Comparison of ENCODE assay signal across 7 cellular contexts in genomic region chr12:57458665-57459054, GRCh38. TPM values are rescaled to one million over a fixed set of nuclear protein-coding genes. Genes with fewer than 3 reads are reported as not detected.
A peak's percentile ranks its signal among the peaks of the same experiment; 100 is the strongest.
DNase-seq lines count a peak whose midpoint lies in the region; ATAC-seq lines count a peak whose summit lies in the region.

No MANE protein-coding gene starts in this region.

- H3K4me3 Mint-ChIP-seq in activated T-helper 17 cell treated with anti-CD3 and anti-CD28 coated beads, Interleukin-2, amount 50 U/mL, for 72 hours, result peak overlapping the region; percentile 83
- peak overlapping the region; percentile 90 to 95 for H3K4me3 Mint-ChIP-seq in stimulated activated naive CD8-positive, alpha-beta T cell treated with anti-CD3 and anti-CD28 coated beads, Interleukin-15, amount 100 ng/mL, for 72 hours

- peaks cover 31% of the 10 kb centered on the region for H3K4me1 ChIP-seq in HUES48 (ENCODE audit: control insufficient read depth, insufficient read depth, low read length)
- peaks cover 26% of the 10 kb centered on the region for H3K4me1 ChIP-seq in iPS-18a (ENCODE audit: control insufficient read depth, low read depth, low read length)

- H3K4me1 Mint-ChIP-seq in activated T-helper 17 cell treated with anti-CD3 and anti-CD28 coated beads, Interleukin-2, amount 50 U/mL, for 72 hours, result peaks cover 24% of the 10 kb centered on the region
- peaks cover 91% of the 10 kb centered on the region for H3K4me1 Mint-ChIP-seq in stimulated activated naive CD8-positive, alpha-beta T cell treated with anti-CD3 and anti-CD28 coated beads, Interleukin-15, amount 100 ng/mL, for 72 hours

- no peaks in the 10 kb centered on the region for H3K36me3 Mint-ChIP-seq in activated T-helper 17 cell treated with anti-CD3 and anti-CD28 coated beads, Interleukin-2, amount 50 U/mL, for 72 hours (ENCODE audit: low read depth)

- DNase-seq in stimulated activated naive CD8-positive, alpha-beta T cell treated with anti-CD3 and anti-CD28 coated beads, Interleukin-15, amount 100 ng/mL, for 72 hours, result no peak
- no peak for DNase-seq in glomerular visceral epithelial cell (ENCODE audit: extremely low spot score)
- no peak for DNase-seq in cortex of kidney (lab: John Stamatoyannopoulos, UW)
- no peak for DNase-seq in NCI-H1930 (lab: John Stamatoyannopoulos, UW)

- H3K9ac ChIP-seq in HUES48 (ENCODE audit: low read depth, low read length) (peak overlapping the region; percentile 11; the same call in 1 of the 2 replicates), iPS-18a (ENCODE audit: low read length) (peak overlapping the region; percentile 33)

- H3K27me3 Mint-ChIP-seq in activated T-helper 17 cell treated with anti-CD3 and anti-CD28 coated beads, Interleukin-2, amount 50 U/mL, for 72 hours, result peaks cover 12% of the 10 kb centered on the region
- H3K27me3 Mint-ChIP-seq in stimulated activated naive CD8-positive, alpha-beta T cell treated with anti-CD3 and anti-CD28 coated beads, Interleukin-15, amount 100 ng/mL, for 72 hours, result peaks cover 14% of the 10 kb centered on the region

- H3K27me3 ChIP-seq in HUES48 (ENCODE audit: control insufficient read depth, insufficient read depth, low read length) (no peaks in the 10 kb centered on the region), iPS-18a (ENCODE audit: control insufficient read depth, insufficient read depth, low read length) (no peaks in the 10 kb centered on the region)

- peak overlapping the region; percentile 86 for H3K4me3 ChIP-seq in HUES48 (ENCODE audit: low read depth, low read length)
- peak overlapping the region; percentile 65 for H3K4me3 ChIP-seq in iPS-18a (ENCODE audit: low read length)

- H3K9me3 Mint-ChIP-seq in activated T-helper 17 cell treated with anti-CD3 and anti-CD28 coated beads, Interleukin-2, amount 50 U/mL, for 72 hours, result no peaks in the 10 kb centered on the region
- no peaks in the 10 kb centered on the region for H3K9me3 Mint-ChIP-seq in stimulated activated naive CD8-positive, alpha-beta T cell treated with anti-CD3 and anti-CD28 coated beads, Interleukin-15, amount 100 ng/mL, for 72 hours

- no peaks in the 10 kb centered on the region for H3K9me3 ChIP-seq in HUES48 (ENCODE audit: control insufficient read depth, insufficient read depth, low read length)
- no peaks in the 10 kb centered on the region for H3K9me3 ChIP-seq in iPS-18a (ENCODE audit: control insufficient read depth, low read depth, low read length)

- H3K27ac Mint-ChIP-seq in activated T-helper 17 cell treated with anti-CD3 and anti-CD28 coated beads, Interleukin-2, amount 50 U/mL, for 72 hours, result peak overlapping the region; percentile 97
- H3K27ac Mint-ChIP-seq in stimulated activated naive CD8-positive, alpha-beta T cell treated with anti-CD3 and anti-CD28 coated beads, Interleukin-15, amount 100 ng/mL, for 72 hours, result peak overlapping the region; percentile 89 to 98

- no peaks in the 10 kb centered on the region for H3K36me3 ChIP-seq in HUES48 (ENCODE audit: control insufficient read depth, insufficient read depth, low read length)
- no peaks in the 10 kb centered on the region for H3K36me3 ChIP-seq in iPS-18a (ENCODE audit: control insufficient read depth, low read depth, low read length)

- peak overlapping the region; percentile 72 for H3K27ac ChIP-seq in HUES48 (ENCODE audit: low read depth, low read length)
- no peak overlapping the region for H3K27ac ChIP-seq in iPS-18a (ENCODE audit: low read length)

- ATAC-seq in activated T-helper 17 cell treated with anti-CD3 and anti-CD28 coated beads, Interleukin-2, amount 50 U/mL, for 72 hours (replicated peaks), result no peak
- no peak for ATAC-seq in stimulated activated naive CD8-positive, alpha-beta T cell treated with anti-CD3 and anti-CD28 coated beads, Interleukin-15, amount 100 ng/mL, for 72 hours

RNA-seq across cellular contexts. Expression of gene GLI1, which starts 0.9 kb away (rescaled TPM):
- 1 to 10 TPM in 1 of 2 donors, under 1 TPM in 1; 0.48 to 1.4 TPM for total RNA-seq in activated T-helper 17 cell treated with anti-CD3 and anti-CD28 coated beads, Interleukin-2, amount 50 U/mL, for 72 hours

RNA-seq across cellular contexts. Expression of gene INHBE, which starts 3.6 kb away (rescaled TPM):
- not detected for total RNA-seq in activated T-helper 17 cell treated with anti-CD3 and anti-CD28 coated beads, Interleukin-2, amount 50 U/mL, for 72 hours

RNA-seq across cellular contexts. Expression of gene ARHGAP9, which starts 21.0 kb away (rescaled TPM):
- 100 to 1,000 TPM; 131 to 225 TPM for total RNA-seq in activated T-helper 17 cell treated with anti-CD3 and anti-CD28 coated beads, Interleukin-2, amount 50 U/mL, for 72 hours

RNA-seq across cellular contexts. Expression of gene INHBC, which starts 24.1 kb away (rescaled TPM):
- not detected for total RNA-seq in activated T-helper 17 cell treated with anti-CD3 and anti-CD28 coated beads, Interleukin-2, amount 50 U/mL, for 72 hours

RNA-seq across cellular contexts. Expression of gene R3HDM2, which starts 27.8 kb away (rescaled TPM):
- total RNA-seq in activated T-helper 17 cell treated with anti-CD3 and anti-CD28 coated beads, Interleukin-2, amount 50 U/mL, for 72 hours, result 10 to 100 TPM; 36.6 to 54.6 TPM
